1 cellular context compared by ENCODE assay signal in the genomic region with DNA sequence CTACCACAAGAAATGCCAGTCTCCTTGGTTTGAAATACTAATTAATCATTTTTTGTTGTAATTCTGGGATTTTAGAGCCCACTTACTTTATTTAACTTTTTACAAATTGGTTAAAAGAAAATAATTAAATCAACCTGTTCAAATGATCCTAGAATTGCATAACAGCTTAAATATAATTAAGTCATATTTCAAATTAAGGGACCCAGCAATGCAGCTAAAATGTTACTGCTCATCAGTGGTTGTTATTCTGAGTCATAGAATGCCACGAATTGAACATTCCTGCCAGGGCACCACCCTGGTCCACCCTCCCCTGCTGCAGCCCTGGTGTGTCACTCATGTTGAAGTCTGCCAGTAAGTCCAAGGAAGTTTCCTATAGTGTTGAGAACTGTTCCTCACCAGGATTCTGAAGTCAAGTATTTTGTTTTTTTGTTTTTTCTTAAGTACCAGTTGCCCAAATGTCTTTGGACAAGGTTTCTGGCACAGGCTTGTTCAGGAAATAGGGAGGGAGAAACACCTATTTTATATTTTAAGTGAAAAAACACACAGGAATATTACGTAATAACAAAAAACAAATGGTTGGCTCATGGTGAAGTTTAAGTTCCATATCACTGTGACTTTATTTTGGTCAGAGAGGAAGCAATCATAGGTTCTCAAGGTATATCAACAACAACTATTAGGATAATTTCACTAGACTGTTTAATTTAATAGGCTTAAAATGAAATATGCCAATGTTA.
TF ChIP-seq lines count a peak whose summit lies in the region.

No MANE protein-coding gene starts in this region.

TF ChIP-seq in endothelial cell of umbilical vein, 7 proteins besides CTCF, POLR2A, EP300 and RAD21:
- TF ChIP-seq FOS (IDR thresholded peaks at IDR 0.05; ENCODE audit: borderline replicate concordance, insufficient read depth, low read length) (no peak), POLR2AphosphoS5 (IDR thresholded peaks at IDR 0.05; ENCODE audit: insufficient read depth, low read depth, low read length) (no peak), MAX (IDR thresholded peaks at IDR 0.05; ENCODE audit: insufficient read depth, insufficient read length) (no peak), JUN (IDR thresholded peaks at IDR 0.05; ENCODE audit: borderline replicate concordance, insufficient read depth, insufficient read length, low read depth) (no peak), EZH2 (IDR thresholded peaks at IDR 0.05; ENCODE audit: borderline replicate concordance, low read depth, low read length, severe bottlenecking) (no peak), GATA2 (IDR thresholded peaks at IDR 0.05; ENCODE audit: insufficient read depth, insufficient read length, low read depth, low read length) (no peak), MYC (IDR thresholded peaks at IDR 0.05; ENCODE audit: low read depth, low read length) (no peak)
